In the genomic region with DNA sequence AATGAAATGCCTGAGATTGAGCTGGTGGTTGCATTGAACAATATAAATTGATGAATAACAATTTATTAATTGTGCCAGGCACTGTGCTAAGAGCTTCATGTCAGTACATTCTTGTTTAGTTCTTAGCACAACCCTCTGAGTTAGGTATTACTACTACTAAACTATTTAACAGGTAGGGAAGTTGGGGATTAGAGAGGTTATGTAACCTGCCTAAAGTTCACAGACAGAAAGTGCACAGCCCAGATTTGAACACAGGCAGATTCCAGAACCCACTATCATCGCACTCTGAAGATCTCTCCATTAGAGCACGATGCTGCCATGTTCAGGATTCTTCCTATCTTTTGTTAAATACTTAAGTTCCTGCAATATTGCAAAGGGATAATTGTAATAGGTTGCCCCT, we compare ENCODE assay signal across 1 cellular context.
TF ChIP-seq lines count a peak whose summit lies in the region.

No MANE protein-coding gene starts in this region.

TF ChIP-seq in endothelial cell of umbilical vein, 7 proteins besides CTCF, POLR2A, EP300 and RAD21:
- TF ChIP-seq MYC (IDR thresholded peaks at IDR 0.05; ENCODE audit: low read depth, low read length) (no peak), POLR2AphosphoS5 (IDR thresholded peaks at IDR 0.05; ENCODE audit: insufficient read depth, low read depth, low read length) (no peak), EZH2 (IDR thresholded peaks at IDR 0.05; ENCODE audit: borderline replicate concordance, low read depth, low read length, severe bottlenecking) (no peak), FOS (IDR thresholded peaks at IDR 0.05; ENCODE audit: borderline replicate concordance, insufficient read depth, low read length) (no peak), GATA2 (IDR thresholded peaks at IDR 0.05; ENCODE audit: insufficient read depth, insufficient read length, low read depth, low read length) (no peak), JUN (IDR thresholded peaks at IDR 0.05; ENCODE audit: borderline replicate concordance, insufficient read depth, insufficient read length, low read depth) (no peak)
- TF ChIP-seq, protein P1, sequence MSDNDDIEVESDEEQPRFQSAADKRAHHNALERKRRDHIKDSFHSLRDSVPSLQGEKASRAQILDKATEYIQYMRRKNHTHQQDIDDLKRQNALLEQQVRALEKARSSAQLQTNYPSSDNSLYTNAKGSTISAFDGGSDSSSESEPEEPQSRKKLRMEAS (IDR thresholded peaks at IDR 0.05; ENCODE audit: insufficient read depth, insufficient read length) = no peak
